19 cellular contexts compared by ENCODE assay signal in the genomic region with DNA sequence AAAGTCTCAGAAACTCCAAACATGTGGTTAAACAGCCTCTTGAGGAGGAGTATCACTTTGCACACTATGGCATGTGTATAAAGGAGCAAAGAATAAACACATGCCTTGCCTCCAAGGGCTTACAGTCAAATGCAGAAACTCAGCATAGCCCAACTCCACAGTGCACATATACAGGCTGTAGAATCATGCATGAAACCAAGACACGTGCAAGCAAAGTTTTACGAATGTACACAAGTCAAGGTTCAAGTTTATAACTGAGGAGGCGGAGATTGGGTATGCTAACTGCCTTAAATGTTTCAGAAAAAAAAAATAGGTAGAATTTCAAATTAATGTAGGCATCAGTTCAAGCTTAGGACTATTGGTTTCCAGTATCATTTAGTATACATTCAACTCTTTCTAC.
"Had no signal": no experiment of that assay in that cellular context is flagged by ENCODE, and none has a peak within 500 bp of the region (broad histone marks: within the 10 kb centered on the region; RNA-seq: fewer than 3 reads in every experiment).

No MANE protein-coding gene starts in this region.

- H3K27ac ChIP-seq: RWPE1 had no signal

- H3K9me3 ChIP-seq: SK-N-SH had no signal

- H3K9ac ChIP-seq: SK-N-SH had no signal

- DNase-seq: KBM-7, MV-4-11, NCI-H1048, NCI-H1105, NCI-H1417, NCI-H1436 treated with DMSO at 0.1 percent for 48 hours, NCI-H1694, NCI-H187 treated with DMSO at 0.1 percent for 48 hours, NCI-H2081, NCI-H2171, NCI-H226, NCI-H446, NCI-H510A, NCI-H524 treated with DMSO at 0.1 percent for 48 hours, NCI-H69, NCI-H774, SHP77, SK-N-SH had no signal
